Comparison of ENCODE assay signal across 2 cellular contexts in the genomic region with DNA sequence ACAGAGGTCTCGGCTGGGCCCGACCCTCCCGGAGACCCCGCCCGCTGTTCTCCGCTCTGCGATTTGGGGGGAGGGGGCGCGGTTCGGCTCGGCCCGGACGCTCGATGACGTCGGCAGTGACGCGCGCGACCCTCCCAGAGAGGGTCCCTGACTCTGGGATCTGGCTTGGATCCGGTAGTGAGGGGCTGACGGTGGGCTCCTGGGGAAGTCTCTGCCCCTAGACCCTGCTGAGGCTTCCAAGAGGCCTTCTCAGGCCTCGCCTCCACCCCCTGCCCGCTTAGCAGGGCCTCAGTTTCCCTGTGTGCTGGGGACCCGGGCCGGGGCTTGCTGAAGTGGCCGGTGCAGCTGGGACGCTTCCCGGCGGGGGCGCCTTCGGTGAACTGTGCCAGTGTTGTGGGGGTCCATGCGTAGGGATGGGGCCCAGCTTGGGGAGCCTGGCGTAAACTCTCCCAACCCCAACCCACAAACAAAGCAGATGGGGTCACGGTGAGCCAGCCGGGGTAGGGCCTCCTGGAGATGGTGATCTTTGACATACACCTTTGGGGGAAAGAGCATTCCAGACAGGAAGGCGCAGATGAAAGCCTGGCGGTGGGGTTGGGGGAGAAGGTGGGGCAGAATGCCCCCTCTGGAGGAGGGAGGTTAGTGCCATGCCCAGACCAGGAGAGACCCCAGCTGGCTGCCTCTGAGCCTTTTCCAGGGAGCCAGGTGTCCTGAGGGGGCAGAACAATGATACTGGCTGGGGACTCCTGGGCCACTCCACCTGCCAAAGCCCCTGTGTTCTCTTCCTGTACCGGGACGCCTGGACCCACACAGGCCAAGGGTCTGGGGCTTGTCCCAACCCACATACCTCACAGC.
TF ChIP-seq lines count a peak whose summit lies in the region.

No MANE protein-coding gene starts in this region.

TF ChIP-seq in GM23338, 12 proteins besides CTCF, POLR2A, EP300 and RAD21:
- no peak for TF ChIP-seq NANOG (IDR thresholded peaks at IDR 0.05; ENCODE audit: borderline replicate concordance)
- peak; percentile 61; the same call in 1 of the 2 replicates for TF ChIP-seq POLR2AphosphoS5 (IDR thresholded peaks at IDR 0.05; ENCODE audit: low read depth)
- peak; percentile 94 for TF ChIP-seq CREB1 (CRISPR knock-in tag; IDR thresholded peaks at IDR 0.05; ENCODE audit: low read depth)
- TF ChIP-seq EZH2 (IDR thresholded peaks at IDR 0.05; ENCODE audit: low read depth, unreplicated experiment): no peak

TF ChIP-seq in K562, 482 proteins besides CTCF, POLR2A, EP300 and RAD21:
- no peak for TF ChIP-seq ATF1 (CRISPR knock-in tag; IDR thresholded peaks at IDR 0.05)
- peak; percentile 78 for TF ChIP-seq ATF1 (tag; IDR thresholded peaks at IDR 0.05)
- TF ChIP-seq HMGN3 (IDR thresholded peaks at IDR 0.05; ENCODE audit: borderline replicate concordance, extremely low read depth, insufficient read length, low read depth, low read length): peak; percentile 30
- TF ChIP-seq, protein P1, sequence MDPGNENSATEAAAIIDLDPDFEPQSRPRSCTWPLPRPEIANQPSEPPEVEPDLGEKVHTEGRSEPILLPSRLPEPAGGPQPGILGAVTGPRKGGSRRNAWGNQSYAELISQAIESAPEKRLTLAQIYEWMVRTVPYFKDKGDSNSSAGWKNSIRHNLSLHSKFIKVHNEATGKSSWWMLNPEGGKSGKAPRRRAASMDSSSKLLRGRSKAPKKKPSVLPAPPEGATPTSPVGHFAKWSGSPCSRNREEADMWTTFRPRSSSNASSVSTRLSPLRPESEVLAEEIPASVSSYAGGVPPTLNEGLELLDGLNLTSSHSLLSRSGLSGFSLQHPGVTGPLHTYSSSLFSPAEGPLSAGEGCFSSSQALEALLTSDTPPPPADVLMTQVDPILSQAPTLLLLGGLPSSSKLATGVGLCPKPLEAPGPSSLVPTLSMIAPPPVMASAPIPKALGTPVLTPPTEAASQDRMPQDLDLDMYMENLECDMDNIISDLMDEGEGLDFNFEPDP (CRISPR knock-in tag; IDR thresholded peaks at IDR 0.05): no peak
- 0 out of 2 replicates have a peak, but pooled peaks have one; percentile 30 for TF ChIP-seq POLR2G (IDR thresholded peaks at IDR 0.05; ENCODE audit: low read depth, low read length)
- peak; percentile 20; the same call in 1 of the 2 replicates for TF ChIP-seq ZFX (CRISPR knock-in tag; IDR thresholded peaks at IDR 0.05)
- TF ChIP-seq TAL1 (IDR thresholded peaks at IDR 0.05): no peak
- peak; percentile 79; the same call in 1 of the 2 replicates for TF ChIP-seq ZBTB7A (IDR thresholded peaks at IDR 0.05; ENCODE audit: borderline replicate concordance, control insufficient read depth, low read depth, low read length)
- TF ChIP-seq CREB1 (IDR thresholded peaks at IDR 0.05): no peak
- 0 out of 2 replicates have a peak, but pooled peaks have one; percentile 32 for TF ChIP-seq CREB1 (CRISPR knock-in tag; IDR thresholded peaks at IDR 0.05)
- TF ChIP-seq RBFOX2 (IDR thresholded peaks at IDR 0.05; ENCODE audit: low read depth, low read length): peak; percentile 44; the same call in 1 of the 2 replicates
